In genomic region chr20:64133951-64134407, GRCh38 we compare ENCODE assay signal across 1 cellular context.
TF ChIP-seq lines count a peak whose summit lies in the region.

No MANE protein-coding gene starts in this region.

TF ChIP-seq in SK-N-SH, 30 proteins besides CTCF, POLR2A, EP300 and RAD21 (continued from another document):
- TF ChIP-seq USF2 (IDR thresholded peaks at IDR 0.05; ENCODE audit: borderline replicate concordance, low read depth, low read length) (no peak), GABPA (IDR thresholded peaks at IDR 0.05; ENCODE audit: low read depth) (no peak), TEAD4 (IDR thresholded peaks at IDR 0.05; ENCODE audit: borderline replicate concordance, insufficient read depth) (no peak)
